17 cellular contexts compared by ENCODE assay signal in genomic region chr15:80609512-80609946, GRCh38.
A peak's percentile ranks its signal among the peaks of the same experiment; 100 is the strongest.
DNase-seq lines count a peak whose midpoint lies in the region; ATAC-seq, FAIRE-seq and TF ChIP-seq lines count a peak whose summit lies in the region.
"Had no signal": no experiment of that assay in that cellular context is flagged by ENCODE, and none has a peak within 500 bp of the region (broad histone marks: within the 10 kb centered on the region; RNA-seq: fewer than 3 reads in every experiment).

No MANE protein-coding gene starts in this region.

- no peaks in the 10 kb centered on the region for H3K36me3 ChIP-seq in BE2C
- H3K36me3 ChIP-seq in keratinocyte (ENCODE audit: control insufficient read depth in 2 of 2, extremely low read depth in 1 of 2, insufficient read depth in 2 of 2, low read length in 2 of 2): no peaks in the 10 kb centered on the region
- no peaks in the 10 kb centered on the region for H3K36me3 ChIP-seq in naive thymus-derived CD4-positive, alpha-beta T cell (ENCODE audit: control insufficient read depth in 2 of 3, insufficient read depth in 3 of 3, low read length in 3 of 3)
- H3K36me3 ChIP-seq: BLaER1 had no signal

- H3K9me1 ChIP-seq in keratinocyte (ENCODE audit: control insufficient read depth, extremely low read depth, insufficient read depth, low read length): no peaks in the 10 kb centered on the region

- H3K79me2 ChIP-seq in keratinocyte (ENCODE audit: control insufficient read depth, insufficient read depth, low read length): no peaks in the 10 kb centered on the region

- peaks cover 4 to 16% (median 9%) of the 10 kb centered on the region in 5 donors for H3K27me3 Mint-ChIP-seq in naive thymus-derived CD4-positive, alpha-beta T cell

- H3K4me1 ChIP-seq in BE2C (no peaks in the 10 kb centered on the region; the same call in 1 of the 2 replicates), keratinocyte (ENCODE audit: control insufficient read depth, extremely low read depth, insufficient read depth, low read length) (peaks cover 20% of the 10 kb centered on the region)
- no peaks in the 10 kb centered on the region for H3K4me1 ChIP-seq in naive thymus-derived CD4-positive, alpha-beta T cell (ENCODE audit: control insufficient read depth in 2 of 2, insufficient read depth in 2 of 2, low read length in 2 of 2)
- H3K4me1 ChIP-seq: BLaER1 had no signal

- no peak overlapping the region for H2AFZ ChIP-seq in keratinocyte (ENCODE audit: control insufficient read depth, low read length)

- DNase-seq in BE2C: peak; percentile 33
- peak; percentile 78 for DNase-seq in NCI-H1436 (lab: John Stamatoyannopoulos, UW)
- DNase-seq in keratinocyte (ENCODE audit: low read depth, low spot score): no peak
- no peak for DNase-seq in naive thymus-derived CD4-positive, alpha-beta T cell
- DNase-seq in GM19240 (ENCODE audit: insufficient read length, low spot score): no peak
- DNase-seq in mucosa of gallbladder (ENCODE audit: low spot score): no peak
- DNase-seq: activated naive CD4-positive, alpha-beta T cell treated with anti-CD3 and anti-CD28 coated beads, Interleukin-2, amount 50 U/mL, for 16 hours; erythroblast; NCI-H1694; retina; stimulated activated CD4-positive, alpha-beta T cell treated with anti-CD3 and anti-CD28 coated beads, Interleukin-4, amount 100 ng/mL, for 24 hours; stimulated activated naive CD4-positive, alpha-beta T cell treated with Interleukin-2 at 50 U/mL for 16 hours; T-helper 17 cell had no signal

- H3K4me3 Mint-ChIP-seq in naive thymus-derived CD4-positive, alpha-beta T cell: no peak overlapping the region
- H3K4me3 Mint-ChIP-seq: T-helper 17 cell had no signal

- TF ChIP-seq CTCF in BE2C (IDR thresholded peaks at IDR 0.05; ENCODE audit: low read depth, low read length): no peak
- TF ChIP-seq CTCF in VCaP (conservative IDR thresholded peaks at IDR 0.05): no peak
- TF ChIP-seq CTCF in keratinocyte (optimal IDR thresholded peaks at IDR 0.05 in 1 of 3, IDR thresholded peaks at IDR 0.05 in 1 of 3, conservative IDR thresholded peaks at IDR 0.05 in 1 of 3; ENCODE audit: extremely low read depth in 1 of 3, insufficient read depth in 2 of 3, low read length in 3 of 3): no peak

- no peaks in the 10 kb centered on the region for H3K9me3 Mint-ChIP-seq in naive thymus-derived CD4-positive, alpha-beta T cell

- dilution Hi-C loops in keratinocyte (cut with MboI; ENCODE audit: extremely low pct_ligation_motif_present, low sequenced_read_pairs): no loop called here

- FAIRE-seq in keratinocyte (lab: Jason Lieb, UNC): no peak
- FAIRE-seq: G401.6 had no signal

- peak overlapping the region; percentile 64 for H3K4me2 ChIP-seq in keratinocyte (ENCODE audit: control insufficient read depth, extremely low read depth, insufficient read depth, low read depth, low read length)
- H3K4me2 ChIP-seq: BLaER1 had no signal

- no peak for ATAC-seq in HG03521 (IDR thresholded peaks at IDR 0.05; ENCODE audit: unreplicated experiment)
- ATAC-seq in naive thymus-derived CD4-positive, alpha-beta T cell: no peak
- ATAC-seq: T-helper 17 cell had no signal

- intact Hi-C loops in naive thymus-derived CD4-positive, alpha-beta T cell (cut with micrococcal nuclease): no loop called here

- H4K20me1 ChIP-seq in keratinocyte (ENCODE audit: control insufficient read depth, extremely low read depth, insufficient read depth, low read length): no peaks in the 10 kb centered on the region
- H4K20me1 ChIP-seq: BLaER1 had no signal

- H3K27me3 ChIP-seq in BE2C: no peaks in the 10 kb centered on the region
- no peaks in the 10 kb centered on the region for H3K27me3 ChIP-seq in keratinocyte (ENCODE audit: control insufficient read depth, extremely low read depth, insufficient read depth, low read length)
- H3K27me3 ChIP-seq in naive thymus-derived CD4-positive, alpha-beta T cell (ENCODE audit: control insufficient read depth in 2 of 2, insufficient read depth in 2 of 2, low read length in 2 of 2): no peaks in the 10 kb centered on the region
- H3K27me3 ChIP-seq: BLaER1 had no signal

- no peak overlapping the region for H3K27ac Mint-ChIP-seq in naive thymus-derived CD4-positive, alpha-beta T cell
- H3K27ac Mint-ChIP-seq: T-helper 17 cell had no signal

- no peaks in the 10 kb centered on the region for H3K9me3 ChIP-seq in BE2C
- no peaks in the 10 kb centered on the region for H3K9me3 ChIP-seq in keratinocyte (ENCODE audit: control insufficient read depth, low read depth, low read length)
- H3K9me3 ChIP-seq in naive thymus-derived CD4-positive, alpha-beta T cell (ENCODE audit: control insufficient read depth in 2 of 3, low read length in 3 of 3): no peaks in the 10 kb centered on the region
- H3K9me3 ChIP-seq: BLaER1 had no signal

- H3K4me1 Mint-ChIP-seq in naive thymus-derived CD4-positive, alpha-beta T cell: no peaks in the 10 kb centered on the region
- H3K4me1 Mint-ChIP-seq: T-helper 17 cell had no signal

- H3K4me3 ChIP-seq in BE2C (ENCODE audit: low read depth, low read length) (no peak overlapping the region), keratinocyte (ENCODE audit: control insufficient read depth in 2 of 3, extremely low read depth in 1 of 3, insufficient read depth in 2 of 3, low read depth in 1 of 3, low read length in 3 of 3) (no peak overlapping the region)
- no peak overlapping the region for H3K4me3 ChIP-seq in naive thymus-derived CD4-positive, alpha-beta T cell (ENCODE audit: low read length)
- H3K4me3 ChIP-seq: BLaER1 had no signal

- peak overlapping the region; percentile 67 for H3K27ac ChIP-seq in VCaP
- H3K27ac ChIP-seq in keratinocyte (ENCODE audit: control insufficient read depth, insufficient read depth, low read length): no peak overlapping the region
- H3K27ac ChIP-seq in naive thymus-derived CD4-positive, alpha-beta T cell (ENCODE audit: low read depth, low read length): no peak overlapping the region
- H3K27ac ChIP-seq: BLaER1 had no signal

- no peaks in the 10 kb centered on the region for H3K36me3 Mint-ChIP-seq in naive thymus-derived CD4-positive, alpha-beta T cell

- H3K9ac ChIP-seq in keratinocyte (ENCODE audit: control insufficient read depth, extremely low read depth, insufficient read depth, low read length): no peak overlapping the region
- H3K9ac ChIP-seq: BLaER1 had no signal

- CTCF ChIA-PET in naive thymus-derived CD4-positive, alpha-beta T cell (lab: Charles Lee): interaction anchor here (0.7 kb wide), 1 partner anchor 361 kb away, joined by 3 read pairs; no protein-coding TSS in a partner anchor

- POLR2A ChIA-PET in naive thymus-derived CD4-positive, alpha-beta T cell (lab: Charles Lee): no interaction called here

Comparison
In these comparisons a context has a peak if more than half of its experiments do, and no peak if none do; other contexts are left out.
1. DNase-seq: peak in BE2C (single experiment) and NCI-H1436 (single experiment); none in keratinocyte (single experiment), naive thymus-derived CD4-positive, alpha-beta T cell (0 of 9), GM19240 (single experiment) and mucosa of gallbladder (single experiment).